Comparison of ENCODE assay signal across 1 cellular context in genomic region chr12:48936379-48936979, GRCh38.
TF ChIP-seq lines count a peak whose summit lies in the region.

No MANE protein-coding gene starts in this region.

TF ChIP-seq in HEK293, 187 proteins besides CTCF, POLR2A, EP300 and RAD21 (continued from another document):
- TF ChIP-seq PATZ1 (tag by site-specific recombination; IDR thresholded peaks at IDR 0.05) (0 out of 2 replicates have a peak, but pooled peaks have one; percentile 35), PRDM1 (tag by site-specific recombination; IDR thresholded peaks at IDR 0.05) (peak; percentile 70), ZNF280D (tag by site-specific recombination; IDR thresholded peaks at IDR 0.05) (no peak), ZNF423 (tag by site-specific recombination; IDR thresholded peaks at IDR 0.05) (no peak), ZFHX2 (tag by site-specific recombination; conservative IDR thresholded peaks at IDR 0.05) (no peak), FEZF1 (tag by site-specific recombination; IDR thresholded peaks at IDR 0.05) (no peak), ZNF560 (tag by site-specific recombination; IDR thresholded peaks at IDR 0.05; ENCODE audit: borderline replicate concordance) (no peak), ZNF544 (tag by site-specific recombination; IDR thresholded peaks at IDR 0.05) (no peak), ZNF518A (tag by site-specific recombination; conservative IDR thresholded peaks at IDR 0.05; ENCODE audit: low read depth) (no peak), PRDM2 (tag by site-specific recombination; IDR thresholded peaks at IDR 0.05; ENCODE audit: borderline replicate concordance) (no peak), ZNF24 (tag by site-specific recombination; IDR thresholded peaks at IDR 0.05) (no peak), ZNF785 (tag by site-specific recombination; IDR thresholded peaks at IDR 0.05) (no peak), ZNF175 (tag by site-specific recombination; IDR thresholded peaks at IDR 0.05) (no peak), ZBTB48 (tag by site-specific recombination; IDR thresholded peaks at IDR 0.05) (0 out of 2 replicates have a peak, but pooled peaks have one; percentile 45), ZFP41 (tag by site-specific recombination; IDR thresholded peaks at IDR 0.05; ENCODE audit: borderline replicate concordance) (no peak), ZNF621 (tag by site-specific recombination; IDR thresholded peaks at IDR 0.05) (no peak), ZNF660 (tag by site-specific recombination; IDR thresholded peaks at IDR 0.05) (peak; percentile 20; the same call in 1 of the 2 replicates), ZNF48 (tag by site-specific recombination; IDR thresholded peaks at IDR 0.05) (no peak), ZNF16 (tag by site-specific recombination; IDR thresholded peaks at IDR 0.05; ENCODE audit: low read depth) (no peak), ZSCAN16 (tag by site-specific recombination; IDR thresholded peaks at IDR 0.05) (no peak), ZNF2 (tag by site-specific recombination; IDR thresholded peaks at IDR 0.05) (0 out of 2 replicates have a peak, but pooled peaks have one; percentile 30), ZNF335 (tag by site-specific recombination; conservative IDR thresholded peaks at IDR 0.05) (no peak), ZNF670 (tag by site-specific recombination; IDR thresholded peaks at IDR 0.05; ENCODE audit: low read depth) (no peak), ZNF548 (tag by site-specific recombination; IDR thresholded peaks at IDR 0.05) (no peak), ZSCAN4 (tag by site-specific recombination; IDR thresholded peaks at IDR 0.05) (no peak), ZNF223 (tag by site-specific recombination; IDR thresholded peaks at IDR 0.05) (no peak), ZNF311 (tag by site-specific recombination; IDR thresholded peaks at IDR 0.05; ENCODE audit: borderline replicate concordance) (no peak), ZBTB17 (tag by site-specific recombination; IDR thresholded peaks at IDR 0.05) (peak; percentile 22; the same call in 1 of the 2 replicates), ZBTB44 (tag by site-specific recombination; IDR thresholded peaks at IDR 0.05) (no peak), ZNF664 (tag by site-specific recombination; IDR thresholded peaks at IDR 0.05) (no peak), ZNF146 (tag by site-specific recombination; IDR thresholded peaks at IDR 0.05) (no peak)
